Comparison of ENCODE assay signal across 31 cellular contexts in genomic region chr5:41337240-41337639, GRCh38.
"Had no signal": no experiment of that assay in that cellular context is flagged by ENCODE, and none has a peak within 500 bp of the region (broad histone marks: within the 10 kb centered on the region; RNA-seq: fewer than 3 reads in every experiment).

No MANE protein-coding gene starts in this region.

- H3K9me3 ChIP-seq: ascending aorta, breast epithelium had no signal

- H3K4me1 ChIP-seq: breast epithelium had no signal

- H3K36me3 ChIP-seq: ascending aorta, breast epithelium, cardiac muscle cell, WERI-Rb-1 had no signal

- H3K9me3 Mint-ChIP-seq: activated CD8-positive, alpha-beta T cell treated with anti-CD3 and anti-CD28 coated beads for 36 hours; activated naive CD4-positive, alpha-beta T cell treated with anti-CD3 and anti-CD28 coated beads, Interleukin-2, amount 10 ng/mL, durations not matched to agents 7 days and 5 days; activated naive CD4-positive, alpha-beta T cell treated with anti-CD3 and anti-CD28 coated beads, Interleukin-2, amount 50 U/mL, for 72 hours; activated naive CD8-positive, alpha-beta T cell treated with anti-CD3 and anti-CD28 coated beads, Interleukin-2, amount 10 ng/mL, durations not matched to agents 7 days and 5 days; activated T-helper 1 cell treated with anti-CD3 and anti-CD28 coated beads, Interleukin-12 subunit alpha, Interleukin-12 subunit beta, Interleukin-2, Interleukin-4 antibody, amounts not matched to agents 30 ng/mL and 10 ng/mL and 1 ng/mL, durations not matched to agents 14 hours and 24 hours and 36 hours; central memory CD8-positive, alpha-beta T cell; dendritic cell treated with granulocyte-macrophage colony-stimulating factor and Interleukin-4, amounts not matched to agents 40 ng/mL and 50 ng/mL, for 4 days; T-helper 2 cell treated with Interferon-gamma antibody and Interleukin-4, amounts not matched to agents 5 μg/mL and 100 μg/mL, for 36 hours had no signal

- ATAC-seq: activated CD4-positive, CD25-positive, alpha-beta regulatory T cell treated with anti-CD3 and anti-CD28 coated beads, Interleukin-2, amount 50 U/mL, for 24 hours; activated CD8-positive, alpha-beta T cell treated with anti-CD3 and anti-CD28 coated beads for 36 hours; activated naive CD4-positive, alpha-beta T cell treated with anti-CD3 and anti-CD28 coated beads, Interleukin-2, amount 50 U/mL, for 72 hours; esophagus mucosa; T-helper 17 cell had no signal

- H3K27ac ChIP-seq: ascending aorta, breast epithelium, cardiac muscle cell, coronary artery, dorsolateral prefrontal cortex, WERI-Rb-1 had no signal

- H3K4me3 ChIP-seq: ascending aorta, breast epithelium, cardiac muscle cell, coronary artery, dorsolateral prefrontal cortex had no signal

- H3K27me3 ChIP-seq: ascending aorta, breast epithelium, cardiac muscle cell, dorsolateral prefrontal cortex had no signal

- H3K36me3 Mint-ChIP-seq: activated naive CD4-positive, alpha-beta T cell treated with anti-CD3 and anti-CD28 coated beads, Interleukin-2, amount 10 ng/mL, durations not matched to agents 7 days and 5 days; activated naive CD4-positive, alpha-beta T cell treated with anti-CD3 and anti-CD28 coated beads, Interleukin-2, amount 50 U/mL, for 72 hours; activated naive CD8-positive, alpha-beta T cell treated with anti-CD3 and anti-CD28 coated beads, Interleukin-2, amount 10 ng/mL, durations not matched to agents 7 days and 5 days; brain had no signal

- H3K27me3 Mint-ChIP-seq: activated B cell treated with CpG ODN at 0.5 μM for 24 hours; activated CD8-positive, alpha-beta T cell treated with anti-CD3 and anti-CD28 coated beads for 36 hours; activated naive CD4-positive, alpha-beta T cell treated with anti-CD3 and anti-CD28 coated beads, Interleukin-2, amount 10 ng/mL, durations not matched to agents 7 days and 5 days; activated naive CD8-positive, alpha-beta T cell treated with anti-CD3 and anti-CD28 coated beads, Interleukin-2, amount 10 ng/mL, durations not matched to agents 7 days and 5 days; brain; central memory CD8-positive, alpha-beta T cell; dendritic cell treated with granulocyte-macrophage colony-stimulating factor and Interleukin-4, amounts not matched to agents 40 ng/mL and 50 ng/mL, for 4 days; T-helper 17 cell had no signal

- H3K4me3 Mint-ChIP-seq: activated B cell treated with CpG ODN at 0.5 μM for 24 hours; activated CD8-positive, alpha-beta T cell treated with anti-CD3 and anti-CD28 coated beads for 36 hours; activated naive CD4-positive, alpha-beta T cell treated with anti-CD3 and anti-CD28 coated beads, Interleukin-2, amount 10 ng/mL, durations not matched to agents 7 days and 5 days; activated naive CD8-positive, alpha-beta T cell treated with anti-CD3 and anti-CD28 coated beads, Interleukin-2, amount 10 ng/mL, durations not matched to agents 7 days and 5 days; activated T-helper 1 cell treated with anti-CD3 and anti-CD28 coated beads, Interleukin-12 subunit alpha, Interleukin-12 subunit beta, Interleukin-2, Interleukin-4 antibody, amounts not matched to agents 30 ng/mL and 10 ng/mL and 1 ng/mL, durations not matched to agents 14 hours and 24 hours and 36 hours; brain; central memory CD8-positive, alpha-beta T cell; dendritic cell treated with granulocyte-macrophage colony-stimulating factor and Interleukin-4, amounts not matched to agents 40 ng/mL and 50 ng/mL, for 4 days; endodermal cell; T-helper 17 cell; T-helper 2 cell treated with Interferon-gamma antibody and Interleukin-4, amounts not matched to agents 5 μg/mL and 100 μg/mL, for 36 hours had no signal

- DNase-seq: activated B cell treated with CpG ODN at 0.5 μM for 24 hours; activated CD4-positive, alpha-beta T cell treated with anti-CD3 and anti-CD28 coated beads for 48 hours; activated CD4-positive, alpha-beta T cell treated with anti-CD3 and anti-CD28 coated beads, Interleukin-2, amount 50 U/mL, for 1 hour; activated CD4-positive, alpha-beta T cell treated with anti-CD3 and anti-CD28 coated beads, Interleukin-2, amount 50 U/mL, for 48 hours; activated CD8-positive, alpha-beta memory T cell treated with anti-CD3 and anti-CD28 coated beads for 24 hours; activated CD8-positive, alpha-beta T cell treated with anti-CD3 and anti-CD28 coated beads for 36 hours; activated gamma-delta T cell; activated naive CD4-positive, alpha-beta T cell; activated naive CD4-positive, alpha-beta T cell treated with anti-CD3 and anti-CD28 coated beads, Interleukin-2, amount 10 ng/mL, durations not matched to agents 7 days and 5 days; activated naive CD8-positive, alpha-beta T cell treated with anti-CD3 and anti-CD28 coated beads, Interleukin-2, amount 10 ng/mL, durations not matched to agents 7 days and 5 days; activated T-cell treated with anti-CD3 and anti-CD28 coated beads, Interleukin-2, amount 50 U/mL, for 48 hours; dorsolateral prefrontal cortex; effector memory CD4-positive, alpha-beta T cell; endodermal cell; foreskin fibroblast; T-helper 1 cell; T-helper 17 cell; T1000; WERI-Rb-1 had no signal

- H3K4me1 Mint-ChIP-seq: activated B cell treated with CpG ODN at 0.5 μM for 24 hours; activated naive CD4-positive, alpha-beta T cell treated with anti-CD3 and anti-CD28 coated beads, Interleukin-2, amount 10 ng/mL, durations not matched to agents 7 days and 5 days; activated naive CD8-positive, alpha-beta T cell treated with anti-CD3 and anti-CD28 coated beads, Interleukin-2, amount 10 ng/mL, durations not matched to agents 7 days and 5 days; central memory CD8-positive, alpha-beta T cell; T-helper 17 cell had no signal
